ENCODE assay signal across 18 cellular contexts in the genomic region with DNA sequence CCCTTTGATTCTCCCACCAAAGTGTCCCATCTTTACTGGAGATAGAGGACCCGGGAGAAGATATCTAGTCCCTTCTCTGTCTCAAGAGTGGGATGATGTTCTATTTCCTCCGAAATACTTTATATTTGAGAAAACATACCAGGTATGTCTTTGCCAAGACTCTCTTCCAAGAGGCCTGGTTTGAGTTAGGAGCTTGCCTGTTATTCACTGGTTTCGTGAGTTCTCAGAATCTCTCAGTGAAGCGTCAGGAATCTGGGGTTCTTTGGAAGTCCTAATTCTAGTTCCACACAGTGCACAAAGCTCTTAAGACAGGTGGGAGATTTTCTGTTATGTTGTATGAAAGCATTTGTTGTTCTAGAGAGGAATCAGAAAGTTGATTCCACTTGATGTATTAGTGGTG.
"Had no signal": no experiment of that assay in that cellular context is flagged by ENCODE, and none has a peak within 500 bp of the region (broad histone marks: within the 10 kb centered on the region; RNA-seq: fewer than 3 reads in every experiment).

No MANE protein-coding gene starts in this region.

- H3K4me3 ChIP-seq: coronary artery, dorsolateral prefrontal cortex, esophagus squamous epithelium, gastroesophageal sphincter, heart left ventricle, left lung, lower lobe of right lung, mucosa of descending colon had no signal

- H3K27ac ChIP-seq: coronary artery, dorsolateral prefrontal cortex, esophagus squamous epithelium, foreskin keratinocyte, gastroesophageal sphincter, heart left ventricle, left lung, lower lobe of right lung had no signal

- DNase-seq: dermis blood vessel endothelial cell; dorsolateral prefrontal cortex; effector CD4-positive, alpha-beta T cell; effector memory CD4-positive, alpha-beta T cell; esophagus squamous epithelium; foreskin keratinocyte; heart left ventricle; hippocampal formation; left cardiac atrium; left lung; left ventricle myocardium superior; lower lobe of right lung; mesenchymal stem cell; mucosa of descending colon; naive B cell; naive thymus-derived CD8-positive, alpha-beta T cell had no signal

- H3K4me1 ChIP-seq: esophagus squamous epithelium, foreskin keratinocyte, gastroesophageal sphincter, left lung, lower lobe of right lung had no signal

- H3K36me3 ChIP-seq: esophagus squamous epithelium, gastroesophageal sphincter, heart left ventricle, left lung, lower lobe of right lung had no signal

- H3K9me3 ChIP-seq: mucosa of descending colon had no signal

- ATAC-seq: foreskin keratinocyte; gastroesophageal sphincter; heart left ventricle; left cardiac atrium; left lung; left ventricle myocardium superior; lower lobe of right lung; mucosa of descending colon; naive thymus-derived CD8-positive, alpha-beta T cell had no signal

- H3K27me3 ChIP-seq: dorsolateral prefrontal cortex, esophagus squamous epithelium, foreskin keratinocyte, gastroesophageal sphincter, heart left ventricle, left lung had no signal
